8 cellular contexts compared by ENCODE assay signal in genomic region chr15:34038023-34038403, GRCh38. TPM values are rescaled to one million over a fixed set of nuclear protein-coding genes. Genes with fewer than 3 reads are reported as not detected.
DNase-seq lines count a peak whose midpoint lies in the region; ATAC-seq and TF ChIP-seq lines count a peak whose summit lies in the region.

No MANE protein-coding gene starts in this region.

- H3K4me3 ChIP-seq in adrenal gland (peak overlapping the region; percentile 76 to 89 (median 80)), liver (ENCODE audit: low read depth in 1 of 3, low read length in 3 of 3) (peak overlapping the region; percentile 67 to 87 (median 69))

- H3K9ac ChIP-seq in liver (ENCODE audit: low read depth in 1 of 2, low read length in 2 of 2): peak overlapping the region; percentile 34 to 96

- no peaks in the 10 kb centered on the region for H3K9me3 ChIP-seq in adrenal gland (replicated peaks in 1 of 3)
- H3K9me3 ChIP-seq in liver (ENCODE audit: control insufficient read depth in 4 of 4, low read length in 3 of 4): no peaks in the 10 kb centered on the region

- H3K27me3 ChIP-seq in adrenal gland: no peaks in the 10 kb centered on the region
- no peaks in the 10 kb centered on the region for H3K27me3 ChIP-seq in liver (ENCODE audit: control insufficient read depth in 4 of 4, insufficient read depth in 4 of 4, low read length in 3 of 4)

- 0 to 1% (median 1%) methylated on average over 11 of the region's 11 CpGs for whole genome bisulfite sequencing in adrenal gland, 4 donors
- 3% methylated on average over 11 of the region's 11 CpGs for WGBS in liver

- H3K36me3 ChIP-seq in adrenal gland (replicated peaks in 1 of 2): no peaks in the 10 kb centered on the region
- no peaks in the 10 kb centered on the region for H3K36me3 ChIP-seq in liver (ENCODE audit: control insufficient read depth in 4 of 4, insufficient read depth in 3 of 4, low read depth in 1 of 4, low read length in 3 of 4)

- H3K4me1 ChIP-seq in adrenal gland (replicated peaks in 1 of 2) (peaks cover 0 to 19% of the 10 kb centered on the region in 2 donors), liver (ENCODE audit: control insufficient read depth in 4 of 4, insufficient read depth in 4 of 4, low read length in 3 of 4) (peaks cover 0 to 15% (median 8%) of the 10 kb centered on the region in 4 donors)

- peak overlapping the region; percentile 82 for H3K27ac Mint-ChIP-seq in type B pancreatic cell

- H3K27me3 Mint-ChIP-seq in type B pancreatic cell: peaks cover 2% of the 10 kb centered on the region

- intact Hi-C loops in adrenal gland (cut with DNase I): no loop called here

- no peaks in the 10 kb centered on the region for H3K36me3 Mint-ChIP-seq in type B pancreatic cell

- peak overlapping the region; percentile 95 for H3K4me3 Mint-ChIP-seq in type B pancreatic cell

- peaks cover 9% of the 10 kb centered on the region for H3K4me1 Mint-ChIP-seq in type B pancreatic cell (ENCODE audit: unreplicated experiment)

- TF ChIP-seq POLR2A in adrenal gland (IDR thresholded peaks at IDR 0.05): no peak

- no peak for TF ChIP-seq CTCF in adrenal gland (IDR thresholded peaks at IDR 0.05)
- TF ChIP-seq CTCF in liver (IDR thresholded peaks at IDR 0.05; ENCODE audit: low read depth, low read length, missing input control): no peak
- no peak for TF ChIP-seq CTCF in type B pancreatic cell (conservative IDR thresholded peaks at IDR 0.05)

- no peaks in the 10 kb centered on the region for H3K9me3 Mint-ChIP-seq in type B pancreatic cell

- peak overlapping the region; percentile 46 to 98 (median 91) for H3K27ac ChIP-seq in adrenal gland
- H3K27ac ChIP-seq in liver (ENCODE audit: low read depth in 1 of 2, low read length in 2 of 2): peak overlapping the region; percentile 60 to 65

- TF ChIP-seq RAD21 in liver (IDR thresholded peaks at IDR 0.05): no peak

- DNase-seq in NCI-H524 treated with DMSO at 0.1 percent for 48 hours (lab: John Stamatoyannopoulos, UW): peak; percentile 47
- no peak for DNase-seq in NCI-H524 (lab: John Stamatoyannopoulos, UW)
- no peak for DNase-seq in adrenal gland
- DNase-seq in type B pancreatic cell (ENCODE audit: extremely low spot score, unreplicated experiment): no peak
- no peak for DNase-seq in stimulated activated CD4-positive, alpha-beta T cell treated with anti-CD3 and anti-CD28 coated beads, Interleukin-1b, Interleukin-23, amount 100 ng/mL, for 48 hours

- ATAC-seq in HG03457 (IDR thresholded peaks at IDR 0.05; ENCODE audit: unreplicated experiment) (peak; percentile 15), HG03025 (IDR thresholded peaks at IDR 0.05; ENCODE audit: low FRiP score, unreplicated experiment) (no peak)

TF ChIP-seq in liver, 16 proteins besides CTCF, POLR2A, EP300 and RAD21:
- TF ChIP-seq ZBTB33 (IDR thresholded peaks at IDR 0.05): no peak
- TF ChIP-seq FOXA2 (IDR thresholded peaks at IDR 0.05): no peak
- TF ChIP-seq MAX (IDR thresholded peaks at IDR 0.05): no peak
- TF ChIP-seq GABPA (IDR thresholded peaks at IDR 0.05 in 1 of 2, conservative IDR thresholded peaks at IDR 0.05 in 1 of 2): no peak
- no peak for TF ChIP-seq SP1 (IDR thresholded peaks at IDR 0.05)
- no peak for TF ChIP-seq EGR1 (IDR thresholded peaks at IDR 0.05; ENCODE audit: low read depth in 2 of 2)
- TF ChIP-seq JUND (IDR thresholded peaks at IDR 0.05): no peak
- no peak for TF ChIP-seq HNF4A (conservative IDR thresholded peaks at IDR 0.05)
- no peak for TF ChIP-seq REST (IDR thresholded peaks at IDR 0.05)

RNA-seq across cellular contexts. Expression of gene AVEN, which starts 1.0 kb away (rescaled TPM):
- total RNA-seq in adrenal gland (10 to 100 TPM; 10.0 to 21.0 (median 13.7) TPM), liver (10 to 100 TPM in 1 of 2 donors, 1 to 10 TPM in 1; 6.0 to 12.4 TPM), type B pancreatic cell (ENCODE audit: low replicate concordance) (6.6 and 10.4 TPM in 2 replicates)
- polyA plus RNA-seq in adrenal gland (10 to 100 TPM in 1 of 3 donors, 1 to 10 TPM in 2; 6.9 to 22.7 (median 9.2) TPM), liver (1 to 10 TPM; 5.3 to 7.9 TPM)
